2 cellular contexts compared by ENCODE assay signal in the genomic region with DNA sequence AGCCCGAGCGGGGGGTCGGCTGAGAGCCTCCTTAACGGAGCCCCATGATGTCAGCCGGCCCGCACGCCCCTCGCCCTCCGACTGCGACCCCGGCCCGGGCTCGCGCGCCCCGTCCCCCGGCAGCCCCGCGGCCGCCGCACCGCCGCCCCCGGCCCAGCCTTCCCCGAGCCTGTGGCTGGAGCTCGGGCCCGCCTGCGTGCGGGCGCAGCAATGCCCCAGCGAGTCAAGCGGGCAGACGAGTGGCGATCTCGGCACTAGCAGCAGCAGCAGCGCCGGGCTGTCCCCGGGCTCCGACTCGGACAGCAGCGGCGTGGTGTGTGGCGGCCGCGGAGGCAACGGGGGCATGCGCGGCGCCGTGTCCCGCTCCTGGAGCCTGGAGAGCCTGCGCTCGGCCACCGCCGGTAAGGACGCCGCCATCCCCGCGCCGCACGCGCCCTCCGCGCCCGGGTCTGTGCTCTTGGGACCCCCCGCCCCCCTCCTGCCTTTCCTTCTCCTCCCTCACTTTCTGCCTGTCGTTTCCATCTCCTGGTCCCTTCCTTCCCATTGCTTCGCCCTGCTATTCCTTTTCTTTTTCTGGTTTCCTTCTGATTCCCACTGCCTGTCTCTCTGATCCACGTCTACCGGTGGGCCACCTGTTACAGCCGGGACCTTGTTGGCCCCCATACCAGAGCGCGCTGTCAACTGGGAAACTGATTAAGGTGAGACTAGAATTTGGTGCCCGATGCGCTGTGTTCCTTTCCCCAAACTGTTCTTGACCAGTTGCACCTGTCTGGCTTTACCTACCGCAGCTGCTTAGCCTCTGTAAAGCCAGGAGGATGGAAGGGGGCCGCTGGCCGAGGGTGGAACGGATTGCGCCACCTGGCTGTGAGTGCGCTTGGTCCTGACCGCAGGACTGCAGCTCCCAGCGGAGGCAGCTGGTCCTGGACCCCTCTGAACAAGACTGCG.
TF ChIP-seq lines count a peak whose summit lies in the region.

No MANE protein-coding gene starts in this region.

TF ChIP-seq in GM23338, 12 proteins besides CTCF, POLR2A, EP300 and RAD21 (continued from another document):
- TF ChIP-seq, protein P1, sequence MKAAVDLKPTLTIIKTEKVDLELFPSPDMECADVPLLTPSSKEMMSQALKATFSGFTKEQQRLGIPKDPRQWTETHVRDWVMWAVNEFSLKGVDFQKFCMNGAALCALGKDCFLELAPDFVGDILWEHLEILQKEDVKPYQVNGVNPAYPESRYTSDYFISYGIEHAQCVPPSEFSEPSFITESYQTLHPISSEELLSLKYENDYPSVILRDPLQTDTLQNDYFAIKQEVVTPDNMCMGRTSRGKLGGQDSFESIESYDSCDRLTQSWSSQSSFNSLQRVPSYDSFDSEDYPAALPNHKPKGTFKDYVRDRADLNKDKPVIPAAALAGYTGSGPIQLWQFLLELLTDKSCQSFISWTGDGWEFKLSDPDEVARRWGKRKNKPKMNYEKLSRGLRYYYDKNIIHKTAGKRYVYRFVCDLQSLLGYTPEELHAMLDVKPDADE (IDR thresholded peaks at IDR 0.05), result no peak
- TF ChIP-seq POLR2AphosphoS5 (IDR thresholded peaks at IDR 0.05; ENCODE audit: low read depth) (no peak), STAT1 (IDR thresholded peaks at IDR 0.05; ENCODE audit: unreplicated experiment) (no peak), NANOG (IDR thresholded peaks at IDR 0.05; ENCODE audit: borderline replicate concordance) (no peak), ZNF114 (CRISPR knock-in tag; IDR thresholded peaks at IDR 0.05) (no peak)

TF ChIP-seq in HepG2, 621 proteins besides CTCF, POLR2A, EP300 and RAD21 (continued from another document):
- TF ChIP-seq ZNF501 (CRISPR knock-in tag; IDR thresholded peaks at IDR 0.05), result 0 out of 2 replicates have a peak, but pooled peaks have one; percentile 23
TF ChIP-seq in HepG2: peak in this region for 9.
